Comparison of ENCODE assay signal across 27 cellular contexts in genomic region chr20:52429029-52429428, GRCh38.
"Had no signal": no experiment of that assay in that cellular context is flagged by ENCODE, and none has a peak within 500 bp of the region (broad histone marks: within the 10 kb centered on the region; RNA-seq: fewer than 3 reads in every experiment).

No MANE protein-coding gene starts in this region.

- H3K27ac ChIP-seq: stomach, suprapubic skin, testis, thoracic aorta, thyroid gland, tibial artery, tibial nerve, transverse colon, upper lobe of left lung, upper lobe of right lung, uterus, vagina had no signal

- FAIRE-seq: urothelium cell line had no signal

- H3K4me3 ChIP-seq: stomach, suprapubic skin, testis, thoracic aorta, thyroid gland, tibial artery, tibial nerve, transverse colon, upper lobe of left lung, upper lobe of right lung, uterus, vagina had no signal

- DNase-seq: stimulated activated CD4-positive, alpha-beta T cell treated with anti-CD3 and anti-CD28 coated beads, Interleukin-2, amount 100 ng/mL, for 48 hours; stimulated activated CD4-positive, alpha-beta T cell treated with anti-CD3 and anti-CD28 coated beads, Interleukin-4, amount 100 ng/mL, for 1 hour; stimulated activated CD4-positive, alpha-beta T cell treated with anti-CD3 and anti-CD28 coated beads, Interleukin-4, amount 100 ng/mL, for 24 hours; stimulated activated CD4-positive, alpha-beta T cell treated with anti-CD3 and anti-CD28 coated beads, Interleukin-4, amount 100 ng/mL, for 4 hours; stimulated activated CD8-positive, alpha-beta memory T cell treated with anti-CD3 and anti-CD28 coated beads, Interleukin-4, amount 100 ng/mL, for 48 hours; stimulated activated naive B cell treated with anti-CD40 and anti-IgM and Interleukin-4, amounts not matched to agents 10 μg/mL and 1 μg/mL and 100 μg/mL, for 72 hours; stimulated activated naive CD4-positive, alpha-beta T cell; stimulated activated naive CD4-positive, alpha-beta T cell treated with Interleukin-2 at 50 U/mL for 16 hours; stimulated activated naive CD8-positive, alpha-beta T cell treated with anti-CD3 and anti-CD28 coated beads, Interleukin-15, amount 100 ng/mL, for 72 hours; stimulated activated naive CD8-positive, alpha-beta T cell treated with anti-CD3 and anti-CD28 coated beads, Interleukin-15, Interleukin-2, amounts not matched to agents 100 U/mL and 50 U/mL, for 24 hours; stomach; substantia nigra; testis; thyroid gland; tibial artery; transverse colon; trophoblast cell; upper lobe of left lung; upper lobe of right lung; uterus had no signal

- ATAC-seq: stimulated activated effector memory CD8-positive, alpha-beta T cell treated with anti-CD3 and anti-CD28 coated beads, Interleukin-12 subunit alpha, Interleukin-12 subunit beta, amount 100 ng/mL, for 72 hours; stimulated activated memory B cell treated with anti-CD40 and anti-IgM and Interleukin-4, amounts not matched to agents 10 μg/mL and 1 μg/mL and 100 μg/mL, for 72 hours; stimulated activated naive B cell treated with anti-CD40 and anti-IgM and Interleukin-4, amounts not matched to agents 10 μg/mL and 1 μg/mL and 100 μg/mL, for 72 hours; stimulated activated naive CD8-positive, alpha-beta T cell treated with anti-CD3 and anti-CD28 coated beads, Interleukin-15, amount 100 ng/mL, for 72 hours; stimulated activated naive CD8-positive, alpha-beta T cell treated with anti-CD3 and anti-CD28 coated beads, Interleukin-15, Interleukin-2, amounts not matched to agents 100 U/mL and 50 U/mL, for 24 hours; upper lobe of right lung had no signal

- H3K4me1 ChIP-seq: stomach, suprapubic skin, testis, thyroid gland, tibial artery, transverse colon, upper lobe of left lung, upper lobe of right lung, uterus, vagina had no signal

- H3K9me3 ChIP-seq: stomach, suprapubic skin, testis, thoracic aorta, thyroid gland, tibial artery, transverse colon, upper lobe of left lung, upper lobe of right lung, uterus, vagina had no signal

- H3K36me3 ChIP-seq: stomach, suprapubic skin, thoracic aorta, thyroid gland, tibial artery, tibial nerve, transverse colon, upper lobe of left lung, upper lobe of right lung, uterus, vagina had no signal

- H3K27me3 ChIP-seq: stomach, suprapubic skin, testis, thyroid gland, tibial artery, tibial nerve, transverse colon, upper lobe of left lung, upper lobe of right lung, uterus, vagina had no signal
